1 cellular context compared by ENCODE assay signal in genomic region chr4:114017120-114017917, GRCh38.
A peak's percentile ranks its signal among the peaks of the same experiment; 100 is the strongest.
TF ChIP-seq lines count a peak whose summit lies in the region.

No MANE protein-coding gene starts in this region.

TF ChIP-seq in IMR-90, 13 proteins besides CTCF, POLR2A, EP300 and RAD21:
- TF ChIP-seq CEBPB (IDR thresholded peaks at IDR 0.05; ENCODE audit: low read depth, low read length) (peak; percentile 80), RFX5 (IDR thresholded peaks at IDR 0.05; ENCODE audit: low read depth, low read length) (no peak), USF2 (IDR thresholded peaks at IDR 0.05; ENCODE audit: low read depth, low read length) (no peak)
